In the genomic region with DNA sequence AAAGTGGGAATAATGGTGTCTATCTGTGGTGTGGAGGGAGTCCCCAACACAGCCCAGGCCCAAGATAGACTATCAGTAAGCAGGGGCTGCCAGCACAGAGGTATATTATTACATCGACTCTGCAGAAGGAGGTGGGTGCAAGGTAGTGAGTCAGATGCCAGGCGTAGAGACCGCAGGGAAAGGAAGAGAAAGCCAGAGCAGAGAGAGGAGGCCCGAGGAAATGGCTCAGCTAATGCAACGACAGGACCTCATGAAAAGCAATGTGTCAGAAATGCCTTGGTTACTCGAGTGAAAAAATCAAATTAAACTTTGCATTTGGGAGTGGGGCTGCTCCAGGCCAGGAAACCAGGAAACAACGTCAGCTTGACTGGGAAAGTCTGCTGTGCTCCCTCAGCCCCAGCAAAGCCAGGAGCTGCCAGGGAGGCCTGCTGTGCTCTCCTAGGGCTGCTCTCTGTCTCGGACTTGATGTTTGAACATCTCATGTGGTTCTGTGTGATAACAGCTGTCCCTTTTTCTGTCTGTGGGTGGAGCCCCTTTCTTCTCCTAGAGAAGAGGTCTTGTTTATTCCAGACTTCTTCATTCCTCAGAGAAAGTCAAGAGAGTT, we compare ENCODE assay signal across 18 cellular contexts.
DNase-seq lines count a peak whose midpoint lies in the region; ATAC-seq and TF ChIP-seq lines count a peak whose summit lies in the region.
"Had no signal": no experiment of that assay in that cellular context is flagged by ENCODE, and none has a peak within 500 bp of the region (broad histone marks: within the 10 kb centered on the region; RNA-seq: fewer than 3 reads in every experiment).

No MANE protein-coding gene starts in this region.

- H4K20me1 ChIP-seq in SK-N-SH (ENCODE audit: insufficient read depth) = no peaks in the 10 kb centered on the region

- TF ChIP-seq RAD21 in SK-N-SH (IDR thresholded peaks at IDR 0.05; ENCODE audit: low read length) = no peak

- peak; percentile 18 for DNase-seq in SK-N-SH
- DNase-seq in WTC11 (ENCODE audit: low spot score) = no peak
- peak; percentile 90 for DNase-seq in kidney tubule cell (ENCODE audit: low spot score)
- DNase-seq in GM13977 (ENCODE audit: low spot score) = no peak
- no peak for DNase-seq in T1000 (lab: John Stamatoyannopoulos, UW)
- no peak for DNase-seq in uterus
- DNase-seq: CD4-positive, alpha-beta T cell; DMS79 treated with DMSO at 0.1 percent for 48 hours; GF-D8; NCI-H1048; NCI-H1694; NCI-H345; NCI-H69; PC-9 had no signal

- H3K27me3 Mint-ChIP-seq in WTC11 (ENCODE audit: low read depth) = no peaks in the 10 kb centered on the region
- H3K27me3 Mint-ChIP-seq: CD4-positive, alpha-beta T cell had no signal

- TF ChIP-seq POLR2A in uterus (IDR thresholded peaks at IDR 0.05) = no peak

- H2AFZ ChIP-seq in SK-N-SH (ENCODE audit: low read depth) = no peak overlapping the region
- H2AFZ ChIP-seq: PC-9 had no signal

- no peak overlapping the region for H3K4me3 ChIP-seq in SK-N-SH (ENCODE audit: low read depth in 2 of 2, low read length in 1 of 2)
- H3K4me3 ChIP-seq in uterus = no peak overlapping the region
- H3K4me3 ChIP-seq: PC-9, SK-N-MC had no signal

- peaks cover 16% of the 10 kb centered on the region for H3K4me1 Mint-ChIP-seq in WTC11

- no peaks in the 10 kb centered on the region for H3K79me2 ChIP-seq in SK-N-SH (ENCODE audit: insufficient read depth)

- no peak overlapping the region for H3K4me2 ChIP-seq in SK-N-SH
- H3K4me2 ChIP-seq: PC-9 had no signal

- intact Hi-C loops in uterus (cut with DNase I; ENCODE audit: low total_unique reads) = no loop called here

- in situ Hi-C loops in GM13977 (cut with MboI; ENCODE audit: low pct_unique_long_range_greater_than_20kb, low sequenced_read_pairs, unreplicated experiment) = no loop called here

- H3K27me3 ChIP-seq in SK-N-SH (ENCODE audit: insufficient read depth) (no peaks in the 10 kb centered on the region), uterus (no peaks in the 10 kb centered on the region)

- H3K27ac Mint-ChIP-seq in WTC11 = no peak overlapping the region
- H3K27ac Mint-ChIP-seq: CD4-positive, alpha-beta T cell had no signal

- ATAC-seq in SK-N-SH treated with all-trans-retinoic acid at 6 μM for 48 hours (no peak), WTC11 (no peak), GM19324 (IDR thresholded peaks at IDR 0.05; ENCODE audit: low FRiP score, unreplicated experiment) (no peak)
- ATAC-seq: Right ventricle myocardium inferior had no signal

- TF ChIP-seq CTCF in SK-N-SH (IDR thresholded peaks at IDR 0.05) (no peak), WTC11 (IDR thresholded peaks at IDR 0.05) (no peak), GM13977 (IDR thresholded peaks at IDR 0.05; ENCODE audit: extremely low read depth, insufficient read depth, missing control alignments) (no peak), uterus (IDR thresholded peaks at IDR 0.05) (no peak)

- no peak overlapping the region for H3K4me3 Mint-ChIP-seq in WTC11
- H3K4me3 Mint-ChIP-seq: CD4-positive, alpha-beta T cell had no signal

- TF ChIP-seq EP300 in SK-N-SH (IDR thresholded peaks at IDR 0.05; ENCODE audit: borderline replicate concordance in 1 of 2, low read depth in 1 of 2, low read length in 1 of 2) = no peak

- no peak overlapping the region for H3K9ac ChIP-seq in SK-N-SH

- 16% methylated on average over 8 of the region's 8 CpGs for WGBS in SK-N-SH (ENCODE audit: low lambda C conversion rate)

- H3K36me3 ChIP-seq in SK-N-SH (replicated peaks in 1 of 2; ENCODE audit: control insufficient read depth in 1 of 2, insufficient read depth in 2 of 2, low read length in 1 of 2) = no peaks in the 10 kb centered on the region
- no peaks in the 10 kb centered on the region for H3K36me3 ChIP-seq in uterus

- no peaks in the 10 kb centered on the region for H3K9me2 ChIP-seq in SK-N-SH

- H3K27ac ChIP-seq in SK-N-SH (ENCODE audit: low read depth in 2 of 2, low read length in 1 of 2) (no peak overlapping the region), uterus (no peak overlapping the region)
- H3K27ac ChIP-seq: PC-9, SK-N-MC had no signal

- H3K9me3 ChIP-seq in SK-N-SH = no peaks in the 10 kb centered on the region
- H3K9me3 ChIP-seq in uterus = peaks cover 0 to 5% of the 10 kb centered on the region in 2 donors

- POLR2A ChIA-PET in SK-N-SH (lab: Yijun Ruan, JAX) = no interaction called here
- POLR2A ChIA-PET in WTC11 (lab: Charles Lee) = no interaction called here

- H3F3A ChIP-seq in SK-N-SH (replicated peaks; ENCODE audit: insufficient read depth) = no peaks in the 10 kb centered on the region

- peaks cover 6% of the 10 kb centered on the region for H3K36me3 Mint-ChIP-seq in WTC11

- CTCF ChIA-PET in SK-N-SH (lab: Yijun Ruan, JAX) = no interaction called here
- CTCF ChIA-PET in WTC11 (lab: Charles Lee) = no interaction called here

- peaks cover 34% of the 10 kb centered on the region for H3K9me3 Mint-ChIP-seq in WTC11

- H3K4me1 ChIP-seq in SK-N-SH (ENCODE audit: control insufficient read depth in 1 of 2, insufficient read depth in 2 of 2, low read depth in 1 of 2, low read length in 1 of 2) (peaks cover 0 to 4% of the 10 kb centered on the region in 2 experiments; a peak in 1 of 4 replicates), uterus (no peaks in the 10 kb centered on the region)

TF ChIP-seq in SK-N-SH, 30 proteins besides CTCF, POLR2A, EP300 and RAD21 (continues in another document):
- no peak for TF ChIP-seq RCOR1 (IDR thresholded peaks at IDR 0.05; ENCODE audit: low read length)
- no peak for TF ChIP-seq JUND (IDR thresholded peaks at IDR 0.05)
- no peak for TF ChIP-seq CHD2 (IDR thresholded peaks at IDR 0.05; ENCODE audit: low read length, partially characterized antibody)
- TF ChIP-seq IRF3 (IDR thresholded peaks at IDR 0.05; ENCODE audit: low read depth, low read length) = no peak
- TF ChIP-seq RFX5 (IDR thresholded peaks at IDR 0.05; ENCODE audit: low read length) = no peak

TF ChIP-seq in SK-N-SH treated with all-trans-retinoic acid at 6 μM for 48 hours, 23 proteins besides CTCF, POLR2A, EP300 and RAD21 (continues in another document):
- TF ChIP-seq SNAI2 (CRISPR knock-in tag; IDR thresholded peaks at IDR 0.05) = no peak
- no peak for TF ChIP-seq TCF4 (CRISPR knock-in tag; IDR thresholded peaks at IDR 0.05; ENCODE audit: borderline replicate concordance)
- TF ChIP-seq ARNTL (CRISPR knock-in tag; IDR thresholded peaks at IDR 0.05; ENCODE audit: borderline replicate concordance, low read depth) = no peak
- TF ChIP-seq ZFP30 (CRISPR knock-in tag; IDR thresholded peaks at IDR 0.05) = no peak
- TF ChIP-seq, protein P1, sequence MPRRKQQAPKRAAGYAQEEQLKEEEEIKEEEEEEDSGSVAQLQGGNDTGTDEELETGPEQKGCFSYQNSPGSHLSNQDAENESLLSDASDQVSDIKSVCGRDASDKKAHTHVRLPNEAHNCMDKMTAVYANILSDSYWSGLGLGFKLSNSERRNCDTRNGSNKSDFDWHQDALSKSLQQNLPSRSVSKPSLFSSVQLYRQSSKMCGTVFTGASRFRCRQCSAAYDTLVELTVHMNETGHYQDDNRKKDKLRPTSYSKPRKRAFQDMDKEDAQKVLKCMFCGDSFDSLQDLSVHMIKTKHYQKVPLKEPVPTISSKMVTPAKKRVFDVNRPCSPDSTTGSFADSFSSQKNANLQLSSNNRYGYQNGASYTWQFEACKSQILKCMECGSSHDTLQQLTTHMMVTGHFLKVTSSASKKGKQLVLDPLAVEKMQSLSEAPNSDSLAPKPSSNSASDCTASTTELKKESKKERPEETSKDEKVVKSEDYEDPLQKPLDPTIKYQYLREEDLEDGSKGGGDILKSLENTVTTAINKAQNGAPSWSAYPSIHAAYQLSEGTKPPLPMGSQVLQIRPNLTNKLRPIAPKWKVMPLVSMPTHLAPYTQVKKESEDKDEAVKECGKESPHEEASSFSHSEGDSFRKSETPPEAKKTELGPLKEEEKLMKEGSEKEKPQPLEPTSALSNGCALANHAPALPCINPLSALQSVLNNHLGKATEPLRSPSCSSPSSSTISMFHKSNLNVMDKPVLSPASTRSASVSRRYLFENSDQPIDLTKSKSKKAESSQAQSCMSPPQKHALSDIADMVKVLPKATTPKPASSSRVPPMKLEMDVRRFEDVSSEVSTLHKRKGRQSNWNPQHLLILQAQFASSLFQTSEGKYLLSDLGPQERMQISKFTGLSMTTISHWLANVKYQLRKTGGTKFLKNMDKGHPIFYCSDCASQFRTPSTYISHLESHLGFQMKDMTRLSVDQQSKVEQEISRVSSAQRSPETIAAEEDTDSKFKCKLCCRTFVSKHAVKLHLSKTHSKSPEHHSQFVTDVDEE (CRISPR knock-in tag; IDR thresholded peaks at IDR 0.05) = no peak
- TF ChIP-seq CSDC2 (CRISPR knock-in tag; IDR thresholded peaks at IDR 0.05) = no peak
- no peak for TF ChIP-seq RARB (CRISPR knock-in tag; IDR thresholded peaks at IDR 0.05)

TF ChIP-seq in WTC11, 78 proteins besides CTCF, POLR2A, EP300 and RAD21:
- TF ChIP-seq, protein P2, sequence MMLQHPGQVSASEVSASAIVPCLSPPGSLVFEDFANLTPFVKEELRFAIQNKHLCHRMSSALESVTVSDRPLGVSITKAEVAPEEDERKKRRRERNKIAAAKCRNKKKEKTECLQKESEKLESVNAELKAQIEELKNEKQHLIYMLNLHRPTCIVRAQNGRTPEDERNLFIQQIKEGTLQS (CRISPR knock-in tag; conservative IDR thresholded peaks at IDR 0.05) = no peak
- TF ChIP-seq ZNF317 (CRISPR knock-in tag; IDR thresholded peaks at IDR 0.05; ENCODE audit: borderline replicate concordance, low read depth) = 0 out of 2 replicates have a peak, but pooled peaks have one; percentile 56
TF ChIP-seq in WTC11: peak in this region for 1.

Comparison
In these comparisons a context has a peak if more than half of its experiments do, and no peak if none do; other contexts are left out.
1. DNase-seq: peak in SK-N-SH (single experiment) and kidney tubule cell (single experiment); none in WTC11 (single experiment), GM13977 (single experiment), T1000 (single experiment) and uterus (0 of 2).